ENCODE assay signal across 8 cellular contexts in genomic region chr2:46942143-46942526, GRCh38. TPM values are rescaled to one million over a fixed set of nuclear protein-coding genes. Genes with fewer than 3 reads are reported as not detected.
DNase-seq lines count a peak whose midpoint lies in the region; ATAC-seq and TF ChIP-seq lines count a peak whose summit lies in the region.

No MANE protein-coding gene starts in this region.

- no peaks in the 10 kb centered on the region for H3K9me3 ChIP-seq in HAP-1
- H3K9me3 ChIP-seq in NT2/D1 (ENCODE audit: insufficient read depth, low read length) = no peaks in the 10 kb centered on the region
- H3K9me3 ChIP-seq in psoas muscle = no peaks in the 10 kb centered on the region
- H3K9me3 ChIP-seq in uterus = no peaks in the 10 kb centered on the region

- H3K27me3 Mint-ChIP-seq in activated T-helper 17 cell treated with anti-CD3 and anti-CD28 coated beads, Interleukin-2, amount 50 U/mL, for 72 hours = no peaks in the 10 kb centered on the region

- H3K27ac ChIP-seq in psoas muscle (peak overlapping the region; percentile 73), uterus (peak overlapping the region; percentile 83 to 95)

- in situ Hi-C loops in HAP-1 (cut with MboI; ENCODE audit: low sequenced_read_pairs) = no loop called here

- intact Hi-C loops in psoas muscle (cut with DNase I) = no loop called here
- intact Hi-C loops in uterus (cut with DNase I; ENCODE audit: low total_unique reads) = no loop called here

- TF ChIP-seq POLR2A in uterus (IDR thresholded peaks at IDR 0.05) = no peak

- WGBS in psoas muscle, 3 donors = 15 to 31% (median 20%) methylated on average over 10 of the region's 10 CpGs

- H3K36me3 ChIP-seq in HAP-1 (replicated peaks) = no peaks in the 10 kb centered on the region
- peaks cover 19% of the 10 kb centered on the region for H3K36me3 ChIP-seq in NT2/D1 (ENCODE audit: insufficient read depth, insufficient read length, low read length)
- no peaks in the 10 kb centered on the region for H3K36me3 ChIP-seq in psoas muscle (ENCODE audit: insufficient read depth in 1 of 2, low read depth in 1 of 2)
- no peaks in the 10 kb centered on the region for H3K36me3 ChIP-seq in uterus

- TF ChIP-seq CTCF in psoas muscle (IDR thresholded peaks at IDR 0.05) = no peak
- TF ChIP-seq CTCF in uterus (IDR thresholded peaks at IDR 0.05) = no peak

- ATAC-seq in activated T-helper 17 cell treated with anti-CD3 and anti-CD28 coated beads, Interleukin-2, amount 50 U/mL, for 72 hours (replicated peaks) = peak; percentile 62
- peak in 2 of 4 donors; percentile 12 to 15 for ATAC-seq in psoas muscle
- ATAC-seq in GM19324 (IDR thresholded peaks at IDR 0.05; ENCODE audit: low FRiP score, unreplicated experiment) = no peak

- H3K4me1 ChIP-seq in HAP-1 (peaks cover 5% of the 10 kb centered on the region; the same call in 1 of the 2 replicates), NT2/D1 (ENCODE audit: insufficient read depth, insufficient read length) (peaks cover 5% of the 10 kb centered on the region), psoas muscle (peaks cover 10% of the 10 kb centered on the region), uterus (no peaks in the 10 kb centered on the region)

- peak overlapping the region; percentile 99 for H3K27ac Mint-ChIP-seq in activated T-helper 17 cell treated with anti-CD3 and anti-CD28 coated beads, Interleukin-2, amount 50 U/mL, for 72 hours

- DNase-seq in GM03348 (ENCODE audit: low spot score) (peak; percentile 53), HAP-1 (ENCODE audit: low spot score in 2 of 2) (peak in 1 of 2 experiments; percentile 18), NT2/D1 (ENCODE audit: low read depth, low spot score) (no peak), germinal center (ENCODE audit: low spot score) (peak; percentile 68), psoas muscle (peak in 1 of 2 donors; percentile 54), uterus (no peak)

- no peaks in the 10 kb centered on the region for H3K9me3 Mint-ChIP-seq in activated T-helper 17 cell treated with anti-CD3 and anti-CD28 coated beads, Interleukin-2, amount 50 U/mL, for 72 hours

- H3K27me3 ChIP-seq in HAP-1 (ENCODE audit: low read depth) = no peaks in the 10 kb centered on the region
- H3K27me3 ChIP-seq in NT2/D1 (ENCODE audit: insufficient read depth, insufficient read length) = no peaks in the 10 kb centered on the region
- no peaks in the 10 kb centered on the region for H3K27me3 ChIP-seq in psoas muscle (ENCODE audit: insufficient read depth in 3 of 3, low read length in 2 of 3)
- H3K27me3 ChIP-seq in uterus = no peaks in the 10 kb centered on the region

- peak overlapping the region; percentile 100 for H3K4me3 Mint-ChIP-seq in activated T-helper 17 cell treated with anti-CD3 and anti-CD28 coated beads, Interleukin-2, amount 50 U/mL, for 72 hours

- H3K4me1 Mint-ChIP-seq in activated T-helper 17 cell treated with anti-CD3 and anti-CD28 coated beads, Interleukin-2, amount 50 U/mL, for 72 hours = peaks cover 27% of the 10 kb centered on the region

- H3K4me3 ChIP-seq in HAP-1 (peak overlapping the region; percentile 87), NT2/D1 (ENCODE audit: insufficient read length, low read depth) (peak overlapping the region; percentile 88), psoas muscle (peak overlapping the region; percentile 86), uterus (peak overlapping the region; percentile 52 to 82)

- peaks cover 53% of the 10 kb centered on the region for H3K36me3 Mint-ChIP-seq in activated T-helper 17 cell treated with anti-CD3 and anti-CD28 coated beads, Interleukin-2, amount 50 U/mL, for 72 hours (ENCODE audit: low read depth)

- H3K9ac ChIP-seq in NT2/D1 (ENCODE audit: insufficient read length, low read depth) = peak overlapping the region; percentile 94

RNA-seq across cellular contexts. Expression of gene TTC7A, which starts 1.1 kb away (rescaled TPM):
- total RNA-seq in activated T-helper 17 cell treated with anti-CD3 and anti-CD28 coated beads, Interleukin-2, amount 50 U/mL, for 72 hours = 10 to 100 TPM; 45.2 to 62.1 TPM
- 1 to 10 TPM; 3.6 to 5.9 (median 4.0) TPM for total RNA-seq in psoas muscle
- 1 to 10 TPM; 1.7 to 2.7 (median 2.2) TPM for polyA plus RNA-seq in psoas muscle
- total RNA-seq in uterus = 10 to 100 TPM in 3 of 4 donors, 1 to 10 TPM in 1; 3.8 to 80.9 (median 25.3) TPM

RNA-seq across cellular contexts. Expression of gene MCFD2, which starts 26.5 kb away (rescaled TPM):
- 10 to 100 TPM; 37.1 to 63.1 TPM for total RNA-seq in activated T-helper 17 cell treated with anti-CD3 and anti-CD28 coated beads, Interleukin-2, amount 50 U/mL, for 72 hours
- total RNA-seq in psoas muscle = 100 to 1,000 TPM in 2 of 4 donors, 10 to 100 TPM in 2; 65.2 to 121 (median 96.9) TPM
- polyA plus RNA-seq in psoas muscle = 10 to 100 TPM; 52.2 to 99.2 (median 69.8) TPM
- 100 to 1,000 TPM in 2 of 4 donors, 10 to 100 TPM in 2; 44.8 to 141 (median 107) TPM for total RNA-seq in uterus

Comparison
In these comparisons a context has a peak if more than half of its experiments do, and no peak if none do; other contexts are left out.
1. DNase-seq: peak in GM03348 (single experiment) and germinal center (single experiment); none in NT2/D1 (single experiment) and uterus (0 of 2).
2. Peak in every context shown above with its lines, with median percentiles within 50 percentile points of each other: H3K4me3 ChIP-seq.